In the genomic region with DNA sequence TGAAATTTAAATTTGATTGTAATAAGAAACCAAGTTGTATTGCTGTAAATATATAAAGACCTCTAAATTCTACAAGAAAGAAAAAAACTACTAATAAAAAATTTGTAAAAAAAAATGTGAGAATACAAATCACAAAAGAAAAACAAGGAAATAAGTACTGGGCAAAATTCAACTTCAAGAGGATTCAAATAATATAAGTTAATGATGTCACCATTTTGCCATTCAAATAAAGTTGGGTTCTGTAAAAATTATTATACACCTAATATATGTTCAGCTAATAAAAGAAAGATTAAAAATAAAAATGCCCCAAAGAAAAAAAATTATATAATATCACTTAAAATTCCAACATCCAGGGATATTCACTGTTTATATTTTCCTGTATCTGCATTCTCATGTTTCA, we compare ENCODE assay signal across 10 cellular contexts. TPM values are rescaled to one million over a fixed set of nuclear protein-coding genes. Genes with fewer than 3 reads are reported as not detected.
"Had no signal": no experiment of that assay in that cellular context is flagged by ENCODE, and none has a peak within 500 bp of the region (broad histone marks: within the 10 kb centered on the region; RNA-seq: fewer than 3 reads in every experiment).

No MANE protein-coding gene starts in this region.

- H2AFZ ChIP-seq: GM23248 had no signal

- H3K4me3 ChIP-seq: GM23248, HAP-1, K562 had no signal

- ATAC-seq: HCT116, K562 had no signal

- DNase-seq: GM23248, GOT3, H7, IMR-90, KG1 had no signal

- H3K27ac ChIP-seq: GM23248, HL-60 had no signal

- H3K36me3 ChIP-seq: HAP-1 had no signal

- H3K9me3 ChIP-seq: HAP-1 had no signal

- H3K9ac ChIP-seq: GM23248 had no signal

- H3K4me1 ChIP-seq: HAP-1 had no signal

- FAIRE-seq: K562 had no signal

RNA-seq across cellular contexts. Expression of a gene that starts 47.0 kb away (rescaled TPM):
- total RNA-seq: GM23248, HT1080, K562 had no signal
- polyA plus RNA-seq: GM23248, K562 had no signal
